ENCODE assay signal across 11 cellular contexts in the genomic region with DNA sequence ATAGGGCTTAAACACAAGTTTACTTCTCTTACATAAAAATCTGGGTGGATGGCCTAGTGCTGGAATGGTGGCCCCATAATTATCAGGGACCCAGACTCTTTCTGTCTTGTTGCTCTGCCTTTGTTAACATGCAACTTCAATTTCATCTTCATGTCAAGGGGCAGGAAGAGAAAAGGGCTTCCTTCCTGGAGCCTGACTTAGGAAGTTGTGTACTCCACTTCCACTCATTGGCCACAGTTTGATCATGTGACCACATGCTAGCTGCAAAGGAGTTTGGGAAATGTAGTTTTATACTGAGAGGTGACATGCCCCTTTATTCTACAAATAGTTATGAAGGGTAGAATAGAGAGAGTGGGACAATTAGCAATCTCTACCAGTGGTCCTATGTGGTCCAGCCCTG. TPM values are rescaled to one million over a fixed set of nuclear protein-coding genes. Genes with fewer than 3 reads are reported as not detected.
A peak's percentile ranks its signal among the peaks of the same experiment; 100 is the strongest.
DNase-seq lines count a peak whose midpoint lies in the region; ATAC-seq and TF ChIP-seq lines count a peak whose summit lies in the region.
"Had no signal": no experiment of that assay in that cellular context is flagged by ENCODE, and none has a peak within 500 bp of the region (broad histone marks: within the 10 kb centered on the region; RNA-seq: fewer than 3 reads in every experiment).

No MANE protein-coding gene starts in this region.

- H3K36me3 ChIP-seq in OCI-LY1 (ENCODE audit: insufficient read depth, low read length) (no peaks in the 10 kb centered on the region), WERI-Rb-1 (no peaks in the 10 kb centered on the region)
- H3K36me3 ChIP-seq: SJCRH30 had no signal

- no peak for ATAC-seq in left colon
- no peak for ATAC-seq in GM21367 (IDR thresholded peaks at IDR 0.05; ENCODE audit: unreplicated experiment)

- H3K9me2 ChIP-seq in OCI-LY1 (ENCODE audit: low read depth, low read length), result no peaks in the 10 kb centered on the region

- H3K27ac ChIP-seq in OCI-LY1 (ENCODE audit: low read depth, low read length, poor library complexity, severe bottlenecking) (no peak overlapping the region), WERI-Rb-1 (no peak overlapping the region)
- H3K27ac ChIP-seq: SJCRH30 had no signal

- no peaks in the 10 kb centered on the region for H3K4me1 ChIP-seq in OCI-LY1 (ENCODE audit: insufficient read depth, low read length, severe bottlenecking)
- H3K4me1 ChIP-seq: SJCRH30 had no signal

- H3K27me3 ChIP-seq in OCI-LY1 (ENCODE audit: insufficient read depth, low read length), result no peaks in the 10 kb centered on the region
- no peaks in the 10 kb centered on the region for H3K27me3 ChIP-seq in WERI-Rb-1 (ENCODE audit: insufficient read depth, low read depth, severe bottlenecking)
- H3K27me3 ChIP-seq: SJCRH30 had no signal

- no peaks in the 10 kb centered on the region for H3F3A ChIP-seq in OCI-LY1 (ENCODE audit: insufficient read depth, low read length)

- H2AFZ ChIP-seq in OCI-LY1 (ENCODE audit: low read length), result peak overlapping the region; percentile 83; the same call in 1 of the 2 replicates

- H3K4me3 ChIP-seq in OCI-LY1 (ENCODE audit: low read depth, low read length, poor library complexity, severe bottlenecking), result no peak overlapping the region
- no peak overlapping the region for H3K4me3 ChIP-seq in fibroblast of pulmonary artery (replicated peaks; ENCODE audit: low read depth, low read length)
- H3K4me3 ChIP-seq in WERI-Rb-1 (ENCODE audit: low read depth, low read length), result no peak overlapping the region
- H3K4me3 ChIP-seq: SJCRH30 had no signal

- no peaks in the 10 kb centered on the region for H3K79me2 ChIP-seq in OCI-LY1 (ENCODE audit: insufficient read depth, low read length)

- intact Hi-C loops in left colon (cut with DNase I, micrococcal nuclease), result no loop called here

- H4K20me1 ChIP-seq in OCI-LY1 (ENCODE audit: insufficient read depth, low read length), result no peaks in the 10 kb centered on the region

- no peak for TF ChIP-seq CTCF in OCI-LY1 (IDR thresholded peaks at IDR 0.05; ENCODE audit: low read length)
- no peak for TF ChIP-seq CTCF in fibroblast of pulmonary artery (IDR thresholded peaks at IDR 0.05; ENCODE audit: low read length, missing control alignments)
- TF ChIP-seq CTCF in WERI-Rb-1 (IDR thresholded peaks at IDR 0.05; ENCODE audit: low read depth, low read length), result no peak

- H3K9me3 ChIP-seq in OCI-LY1 (ENCODE audit: low read length) (peaks cover 2% of the 10 kb centered on the region; the same call in 1 of the 2 replicates), WERI-Rb-1 (ENCODE audit: severe bottlenecking) (no peaks in the 10 kb centered on the region)
- H3K9me3 ChIP-seq: SJCRH30 had no signal

- H3K4me2 ChIP-seq in OCI-LY1 (ENCODE audit: low read length), result no peak overlapping the region

- DNase-seq in CMK (ENCODE audit: low read depth) (peak; percentile 30), GM19240 (ENCODE audit: insufficient read length, low spot score) (peak; percentile 49), fibroblast of pulmonary artery (ENCODE audit: low read depth) (peak; percentile 27), WERI-Rb-1 (no peak), GDM1 (lab: John Stamatoyannopoulos, UW) (no peak), left colon (no peak)
- DNase-seq: stimulated activated CD8-positive, alpha-beta memory T cell treated with anti-CD3 and anti-CD28 coated beads, Interleukin-4, amount 100 ng/mL, for 48 hours had no signal

- H3K9ac ChIP-seq in OCI-LY1 (ENCODE audit: low read length), result no peak overlapping the region

RNA-seq across cellular contexts. Expression of gene RHCG, which starts 39.3 kb away (rescaled TPM):
- under 1 TPM in 1 of 2 donors, not detected in 1; 0.89 TPM for total RNA-seq in left colon
- total RNA-seq: glomerular endothelial cell, SJCRH30 had no signal

Comparison
In these comparisons a context has a peak if more than half of its experiments do, and no peak if none do; other contexts are left out.
1. DNase-seq: peak in CMK (single experiment), GM19240 (single experiment) and fibroblast of pulmonary artery (single experiment); none in WERI-Rb-1 (single experiment), GDM1 (single experiment) and left colon (0 of 2).